In the genomic region with DNA sequence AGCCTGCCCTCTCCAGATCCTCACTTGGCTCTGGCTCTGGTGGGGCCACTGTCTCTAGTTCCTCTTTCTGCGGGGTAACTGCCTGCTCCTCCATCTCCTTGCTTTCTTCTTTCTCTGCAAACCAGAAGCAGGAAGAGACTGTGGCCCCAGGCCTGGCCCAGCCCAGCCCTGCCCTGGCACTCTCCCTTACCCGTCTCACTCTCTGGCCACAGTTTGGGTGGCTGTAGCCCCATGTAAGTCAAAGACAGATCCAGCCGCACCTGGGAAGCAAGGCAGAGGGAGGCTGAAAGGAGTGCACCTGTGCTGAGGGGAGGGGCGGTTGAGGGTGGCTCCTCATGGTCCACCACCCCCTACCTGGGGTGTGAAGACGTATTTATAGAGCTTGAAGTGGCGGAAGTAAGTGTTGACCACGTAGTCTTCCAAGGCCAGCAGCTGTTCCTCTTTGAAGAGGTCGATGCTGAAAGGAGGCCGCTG, we compare ENCODE assay signal across 13 cellular contexts. TPM values are rescaled to one million over a fixed set of nuclear protein-coding genes. Genes with fewer than 3 reads are reported as not detected.
A peak's percentile ranks its signal among the peaks of the same experiment; 100 is the strongest.
DNase-seq lines count a peak whose midpoint lies in the region; ATAC-seq and TF ChIP-seq lines count a peak whose summit lies in the region.
"Had no signal": no experiment of that assay in that cellular context is flagged by ENCODE, and none has a peak within 500 bp of the region (broad histone marks: within the 10 kb centered on the region; RNA-seq: fewer than 3 reads in every experiment).

No MANE protein-coding gene starts in this region.

- CTCF ChIA-PET in activated CD4-positive, alpha-beta T cell treated with anti-CD3 and anti-CD28 coated beads, Interleukin-2, amount 10 ng/mL, durations not matched to agents 7 days and 5 days (lab: Charles Lee): interaction anchor here (0.8 to 2.9 kb wide), 3 partner anchors 11 to 65 kb away, joined by 3 to 11 read pairs (median 5); a partner anchor contains a TSS
- CTCF ChIA-PET in HEK293T (lab: Yijun Ruan, JAX): no interaction called here

- no peak for TF ChIP-seq POLR2A in transverse colon (IDR thresholded peaks at IDR 0.05)

- peak; percentile 75 for DNase-seq in Right ventricle myocardium inferior (ENCODE audit: missing footprints)
- no peak for DNase-seq in Right ventricle myocardium superior
- no peak for DNase-seq in transverse colon
- DNase-seq in activated CD4-positive, alpha-beta T cell treated with anti-CD3 and anti-CD28 coated beads, Interleukin-2, amount 10 ng/mL, durations not matched to agents 7 days and 5 days: no peak
- no peak for DNase-seq in HEK293T (ENCODE audit: extremely low spot score)
- no peak for DNase-seq in activated naive CD4-positive, alpha-beta T cell treated with Interleukin-2 at 50 U/mL for 16 hours
- DNase-seq: effector memory CD8-positive, alpha-beta T cell; NCI-H2107; stimulated activated CD4-positive, alpha-beta T cell treated with anti-CD3 and anti-CD28 coated beads, Interleukin-15, amount 100 ng/mL, for 24 hours had no signal

- WGBS in liver: 83% methylated on average over 9 of the region's 9 CpGs
- WGBS in transverse colon (ENCODE audit: low coverage in 1 of 2), 2 donors: 73% methylated on average over 9 of the region's 9 CpGs; no CpG with 5 or more reads in 1 of the 2 donors

- H3K4me1 ChIP-seq in liver (ENCODE audit: control insufficient read depth in 4 of 4, insufficient read depth in 4 of 4, low read length in 3 of 4) (peaks cover 5 to 38% (median 32%) of the 10 kb centered on the region in 4 donors), transverse colon (peaks cover 20 to 28% (median 22%) of the 10 kb centered on the region in 4 donors)

- H3K9me2 ChIP-seq in SU-DHL-6 (replicated peaks; ENCODE audit: insufficient read depth, low read length): no peaks in the 10 kb centered on the region

- H3K4me1 Mint-ChIP-seq in activated CD4-positive, alpha-beta T cell treated with anti-CD3 and anti-CD28 coated beads, Interleukin-2, amount 10 ng/mL, durations not matched to agents 7 days and 5 days: peaks cover 32% of the 10 kb centered on the region

- H3K79me2 ChIP-seq in SU-DHL-6 (ENCODE audit: insufficient read depth, low read length): peaks cover 15% of the 10 kb centered on the region

- H3K9me3 ChIP-seq in SU-DHL-6 (ENCODE audit: insufficient read depth, low read length) (no peaks in the 10 kb centered on the region), liver (ENCODE audit: control insufficient read depth in 4 of 4, low read length in 3 of 4) (no peaks in the 10 kb centered on the region), transverse colon (no peaks in the 10 kb centered on the region)
- H3K9me3 ChIP-seq: ascending aorta had no signal

- no peaks in the 10 kb centered on the region for H4K20me1 ChIP-seq in SU-DHL-6 (ENCODE audit: low read depth, low read length)

- H3K27me3 Mint-ChIP-seq in activated CD4-positive, alpha-beta T cell treated with anti-CD3 and anti-CD28 coated beads, Interleukin-2, amount 10 ng/mL, durations not matched to agents 7 days and 5 days: no peaks in the 10 kb centered on the region
- H3K27me3 Mint-ChIP-seq: effector memory CD8-positive, alpha-beta T cell had no signal

- H3K36me3 Mint-ChIP-seq in activated CD4-positive, alpha-beta T cell treated with anti-CD3 and anti-CD28 coated beads, Interleukin-2, amount 10 ng/mL, durations not matched to agents 7 days and 5 days (ENCODE audit: low read depth): peaks cover 12% of the 10 kb centered on the region

- ATAC-seq in Right ventricle myocardium inferior (no peak), Right ventricle myocardium superior (ENCODE audit: poor library complexity) (no peak)
- ATAC-seq: effector memory CD8-positive, alpha-beta T cell had no signal

- H3K4me3 ChIP-seq in SU-DHL-6 (ENCODE audit: insufficient read depth, low read length, poor library complexity, severe bottlenecking): no peak overlapping the region
- no peak overlapping the region for H3K4me3 ChIP-seq in liver (ENCODE audit: low read depth in 1 of 3, low read length in 3 of 3)
- no peak overlapping the region for H3K4me3 ChIP-seq in transverse colon
- H3K4me3 ChIP-seq: ascending aorta had no signal

- peak overlapping the region; percentile 49 for H3K27ac ChIP-seq in SU-DHL-6 (ENCODE audit: low read depth, low read length)
- peak overlapping the region; percentile 39 to 43 for H3K27ac ChIP-seq in liver (ENCODE audit: low read depth in 1 of 2, low read length in 2 of 2)
- H3K27ac ChIP-seq in transverse colon: peak overlapping the region in 3 of 4 donors; percentile 17 to 24 (median 21)
- H3K27ac ChIP-seq: ascending aorta, KMS-11 had no signal

- TF ChIP-seq RAD21 in liver (IDR thresholded peaks at IDR 0.05): no peak

- H3K27ac Mint-ChIP-seq in activated CD4-positive, alpha-beta T cell treated with anti-CD3 and anti-CD28 coated beads, Interleukin-2, amount 10 ng/mL, durations not matched to agents 7 days and 5 days: no peak overlapping the region
- H3K27ac Mint-ChIP-seq: effector memory CD8-positive, alpha-beta T cell had no signal

- H3K4me3 Mint-ChIP-seq in activated CD4-positive, alpha-beta T cell treated with anti-CD3 and anti-CD28 coated beads, Interleukin-2, amount 10 ng/mL, durations not matched to agents 7 days and 5 days: no peak overlapping the region

- no peak overlapping the region for H3K4me2 ChIP-seq in SU-DHL-6 (ENCODE audit: low read depth, low read length, poor library complexity, severe bottlenecking)
- H3K4me2 ChIP-seq: KMS-11 had no signal

- no peak for TF ChIP-seq EP300 in transverse colon (IDR thresholded peaks at IDR 0.05; ENCODE audit: low read depth)

- H3F3A ChIP-seq in SU-DHL-6 (ENCODE audit: insufficient read depth): peaks cover 15% of the 10 kb centered on the region; the same call in 1 of the 2 replicates

- no peak overlapping the region for H2AFZ ChIP-seq in SU-DHL-6 (ENCODE audit: low read depth, low read length, severe bottlenecking)

- intact Hi-C loops in Right ventricle myocardium inferior (cut with DNase I) (no loop called here), Right ventricle myocardium superior (cut with DNase I) (no loop called here), transverse colon (cut with DNase I; ENCODE audit: low total_unique reads) (no loop called here)

- no peaks in the 10 kb centered on the region for H3K9me3 Mint-ChIP-seq in activated CD4-positive, alpha-beta T cell treated with anti-CD3 and anti-CD28 coated beads, Interleukin-2, amount 10 ng/mL, durations not matched to agents 7 days and 5 days
- H3K9me3 Mint-ChIP-seq: effector memory CD8-positive, alpha-beta T cell had no signal

- H3K36me3 ChIP-seq in SU-DHL-6 (ENCODE audit: low read length) (peaks cover 7% of the 10 kb centered on the region; the same call in 1 of the 2 replicates), liver (ENCODE audit: control insufficient read depth in 4 of 4, insufficient read depth in 3 of 4, low read depth in 1 of 4, low read length in 3 of 4) (peaks cover 2 to 22% (median 6%) of the 10 kb centered on the region in 4 donors), transverse colon (peaks cover 0 to 8% (median under 1%) of the 10 kb centered on the region in 4 donors)

- TF ChIP-seq CTCF in SU-DHL-6 (IDR thresholded peaks at IDR 0.05; ENCODE audit: insufficient read depth, low read length, poor library complexity, severe bottlenecking) (no peak), liver (IDR thresholded peaks at IDR 0.05; ENCODE audit: low read depth, low read length, missing input control) (no peak), transverse colon (IDR thresholded peaks at IDR 0.05) (no peak)

- in situ Hi-C loops in transverse colon (cut with MboI; ENCODE audit: low pct_ligation_motif_present in 1 of 4, low pct_unique_long_range_greater_than_20kb in 1 of 4, low sequenced_read_pairs in 3 of 4): no loop called here

- POLR2A ChIA-PET in activated CD4-positive, alpha-beta T cell treated with anti-CD3 and anti-CD28 coated beads, Interleukin-2, amount 10 ng/mL, durations not matched to agents 7 days and 5 days (lab: Charles Lee): no interaction called here
- POLR2A ChIA-PET in HEK293T (lab: Yijun Ruan, JAX): interaction anchor here (0.7 to 4.1 kb wide), 6 partner anchors 10 to 621 kb away, joined by 3 to 52 read pairs (median 10); a partner anchor contains a TSS

- H3K27me3 ChIP-seq in SU-DHL-6 (ENCODE audit: low read length) (no peaks in the 10 kb centered on the region), liver (ENCODE audit: control insufficient read depth in 4 of 4, insufficient read depth in 4 of 4, low read length in 3 of 4) (no peaks in the 10 kb centered on the region), transverse colon (no peaks in the 10 kb centered on the region)
- H3K27me3 ChIP-seq: ascending aorta had no signal

- H3K9ac ChIP-seq in SU-DHL-6 (ENCODE audit: low read length) (no peak overlapping the region), liver (ENCODE audit: low read depth in 1 of 2, low read length in 2 of 2) (no peak overlapping the region)
- H3K9ac ChIP-seq: KMS-11 had no signal

TF ChIP-seq in liver, 16 proteins besides CTCF, POLR2A, EP300 and RAD21 (continues in another document):
- no peak for TF ChIP-seq GABPA (IDR thresholded peaks at IDR 0.05 in 1 of 2, conservative IDR thresholded peaks at IDR 0.05 in 1 of 2)

RNA-seq across cellular contexts. Expression of a gene that starts 2.8 kb away (rescaled TPM):
- total RNA-seq in Right ventricle myocardium inferior (0.89 TPM), Right ventricle myocardium superior (0.46 TPM), liver (1 to 10 TPM in 1 of 2 donors, under 1 TPM in 1; 0.33 to 2.7 TPM), transverse colon (10 to 100 TPM in 1 of 4 donors, 1 to 10 TPM in 3; 3.3 to 15.5 (median 6.0) TPM)
- polyA plus RNA-seq in liver: 1 to 10 TPM in 1 of 2 donors, under 1 TPM in 1; 0.82 to 1.6 TPM
- 1 to 10 TPM; 2.2 to 3.0 TPM for total RNA-seq in activated CD4-positive, alpha-beta T cell treated with anti-CD3 and anti-CD28 coated beads, Interleukin-2, amount 10 ng/mL, durations not matched to agents 7 days and 5 days
- total RNA-seq: ascending aorta had no signal

RNA-seq across cellular contexts. Expression of a gene that starts 3.1 kb away (rescaled TPM):
- total RNA-seq in Right ventricle myocardium inferior: 42.6 TPM
- 29.4 TPM for total RNA-seq in Right ventricle myocardium superior
- 10 to 100 TPM; 41.0 to 55.4 TPM for total RNA-seq in liver
- 10 to 100 TPM; 25.9 to 27.1 TPM for polyA plus RNA-seq in liver
- 100 to 1,000 TPM in 1 of 4 donors, 10 to 100 TPM in 3; 55.3 to 105 (median 77.8) TPM for total RNA-seq in transverse colon
- total RNA-seq in activated CD4-positive, alpha-beta T cell treated with anti-CD3 and anti-CD28 coated beads, Interleukin-2, amount 10 ng/mL, durations not matched to agents 7 days and 5 days: 100 to 1,000 TPM in 1 of 2 experiments, 10 to 100 TPM in 1; 81.9 to 101 TPM

RNA-seq across cellular contexts. Expression of a gene that starts 10.8 kb away (rescaled TPM):
- 12.6 TPM for total RNA-seq in Right ventricle myocardium inferior
- total RNA-seq in Right ventricle myocardium superior: 13.4 TPM
- 10 to 100 TPM in 1 of 2 donors, 1 to 10 TPM in 1; 9.2 to 16.3 TPM for total RNA-seq in liver
- polyA plus RNA-seq in liver: 10 to 100 TPM; 19.5 to 21.2 TPM
- total RNA-seq in transverse colon: 100 to 1,000 TPM in 1 of 4 donors, 10 to 100 TPM in 3; 41.1 to 152 (median 66.4) TPM
- total RNA-seq in activated CD4-positive, alpha-beta T cell treated with anti-CD3 and anti-CD28 coated beads, Interleukin-2, amount 10 ng/mL, durations not matched to agents 7 days and 5 days: 10 to 100 TPM; 41.1 to 43.4 TPM

RNA-seq across cellular contexts. Expression of a gene that starts 28.0 kb away (rescaled TPM):
- total RNA-seq in Right ventricle myocardium inferior (17.4 TPM), Right ventricle myocardium superior (16.5 TPM), liver (1 to 10 TPM; 3.3 to 4.2 TPM), transverse colon (10 to 100 TPM; 13.5 to 29.9 (median 16.4) TPM)
- polyA plus RNA-seq in liver: 1 to 10 TPM in 1 of 2 donors, under 1 TPM in 1; 0.86 to 3.5 TPM
- total RNA-seq in activated CD4-positive, alpha-beta T cell treated with anti-CD3 and anti-CD28 coated beads, Interleukin-2, amount 10 ng/mL, durations not matched to agents 7 days and 5 days: 1 to 10 TPM; 1.4 TPM
